1 cellular context compared by ENCODE assay signal in the genomic region with DNA sequence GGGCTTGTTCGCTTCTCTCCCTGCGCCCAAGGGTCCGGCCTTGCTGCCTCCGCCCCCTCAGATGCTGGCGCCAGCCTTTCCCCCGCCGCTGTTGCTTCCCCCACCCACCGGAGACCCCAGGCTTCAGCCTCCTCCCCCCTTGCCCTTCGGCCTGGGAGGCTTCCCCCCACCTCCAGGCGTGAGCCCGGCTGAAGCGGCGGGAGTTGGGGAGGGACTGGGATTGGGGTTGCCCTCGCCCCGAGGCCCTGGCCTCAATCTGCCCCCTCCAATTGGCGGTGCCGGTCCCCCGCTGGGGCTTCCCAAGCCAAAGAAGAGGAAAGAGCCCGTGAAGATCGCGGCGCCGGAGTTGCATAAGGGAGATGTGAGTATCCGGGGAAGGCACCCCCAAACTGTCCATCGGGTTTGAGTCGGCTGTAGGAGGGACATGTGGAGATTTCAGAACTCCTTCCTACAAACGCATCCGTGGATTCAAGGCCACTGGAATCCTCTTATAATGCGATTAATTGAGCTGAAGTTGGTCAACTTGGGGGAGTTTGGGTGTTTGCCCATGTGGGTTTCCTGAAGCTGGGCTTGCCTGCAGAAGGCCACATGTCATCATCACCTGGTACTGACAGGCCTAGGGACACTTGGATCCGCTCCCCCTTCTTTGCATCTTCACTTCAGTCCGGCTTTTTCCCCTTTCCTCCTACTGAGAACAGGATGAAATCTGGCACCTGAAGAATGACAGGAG.
TF ChIP-seq lines count a peak whose summit lies in the region.

No MANE protein-coding gene starts in this region.

TF ChIP-seq in K562, 482 proteins besides CTCF, POLR2A, EP300 and RAD21 (continued from another document and continues in another):
- TF ChIP-seq ZNF41 (CRISPR knock-in tag; conservative IDR thresholded peaks at IDR 0.05) (no peak), ZNF280A (IDR thresholded peaks at IDR 0.05; ENCODE audit: low read depth, partially characterized antibody) (no peak), GTF2A2 (tag; IDR thresholded peaks at IDR 0.05) (no peak), PHB (CRISPR knock-in tag; IDR thresholded peaks at IDR 0.05) (no peak), SMC3 (conservative IDR thresholded peaks at IDR 0.05; ENCODE audit: insufficient read depth, low read depth, low read length) (no peak), ETS2 (tag; IDR thresholded peaks at IDR 0.05; ENCODE audit: borderline replicate concordance, poor library complexity, severe bottlenecking) (no peak), THRAP3 (IDR thresholded peaks at IDR 0.05; ENCODE audit: borderline replicate concordance) (no peak), KLF6 (CRISPR knock-in tag; IDR thresholded peaks at IDR 0.05; ENCODE audit: borderline replicate concordance) (no peak), ZNF165 (CRISPR knock-in tag; IDR thresholded peaks at IDR 0.05; ENCODE audit: borderline replicate concordance) (no peak), STAG1 (CRISPR knock-in tag; IDR thresholded peaks at IDR 0.05; ENCODE audit: borderline replicate concordance) (no peak), XRCC3 (IDR thresholded peaks at IDR 0.05) (no peak), POLR2B (IDR thresholded peaks at IDR 0.05; ENCODE audit: low read depth, partially characterized antibody) (no peak), MCM3 (IDR thresholded peaks at IDR 0.05) (no peak), SREBF1 (IDR thresholded peaks at IDR 0.05; ENCODE audit: borderline replicate concordance, low read depth, low read length) (no peak), RNF219 (CRISPR knock-in tag; IDR thresholded peaks at IDR 0.05) (no peak), ZNF124 (CRISPR knock-in tag; IDR thresholded peaks at IDR 0.05) (no peak), PRMT5 (CRISPR knock-in tag; IDR thresholded peaks at IDR 0.05) (no peak), ZNF780A (CRISPR knock-in tag; IDR thresholded peaks at IDR 0.05) (no peak), TAF15 (IDR thresholded peaks at IDR 0.05; ENCODE audit: low read depth, low read length) (no peak), ZNF282 (CRISPR knock-in tag; IDR thresholded peaks at IDR 0.05) (no peak), DPF2 (IDR thresholded peaks at IDR 0.05) (no peak; the same call in 1 of the 2 replicates), PTBP1 (IDR thresholded peaks at IDR 0.05; ENCODE audit: low read depth, low read length) (no peak), MYC (IDR thresholded peaks at IDR 0.05; ENCODE audit: low read depth, low read length) (0 out of 2 replicates have a peak, but pooled peaks have one; percentile 11), MYC (CRISPR knock-in tag; IDR thresholded peaks at IDR 0.05; ENCODE audit: borderline replicate concordance, low read depth) (0 out of 2 replicates have a peak, but pooled peaks have one; percentile 5), FIP1L1 (IDR thresholded peaks at IDR 0.05; ENCODE audit: low read depth, low read length, poor library complexity, severe bottlenecking) (no peak), GABPB1 (CRISPR knock-in tag; IDR thresholded peaks at IDR 0.05) (no peak), CREB1 (IDR thresholded peaks at IDR 0.05) (no peak), CREB1 (CRISPR knock-in tag; IDR thresholded peaks at IDR 0.05) (0 out of 2 replicates have a peak, but pooled peaks have one; percentile 27), ESRRB (CRISPR knock-in tag; IDR thresholded peaks at IDR 0.05; ENCODE audit: borderline replicate concordance) (no peak), CEBPG (CRISPR knock-in tag; IDR thresholded peaks at IDR 0.05) (peak; percentile 54; the same call in 1 of the 2 replicates), CEBPG (tag; conservative IDR thresholded peaks at IDR 0.05 in 1 of 2, IDR thresholded peaks at IDR 0.05 in 1 of 2) (0 out of 4 replicates have a peak, but pooled peaks of 1 of the 2 experiments have one; percentile 16), KAT8 (IDR thresholded peaks at IDR 0.05; ENCODE audit: low read depth) (no peak), RBM39 (optimal IDR thresholded peaks at IDR 0.05; ENCODE audit: low read depth, low read length) (no peak), ZNF586 (CRISPR knock-in tag; conservative IDR thresholded peaks at IDR 0.05) (no peak), MECOM (CRISPR knock-in tag; IDR thresholded peaks at IDR 0.05) (no peak), FOXA1 (IDR thresholded peaks at IDR 0.05; ENCODE audit: borderline replicate concordance) (no peak)
- TF ChIP-seq, protein P1, sequence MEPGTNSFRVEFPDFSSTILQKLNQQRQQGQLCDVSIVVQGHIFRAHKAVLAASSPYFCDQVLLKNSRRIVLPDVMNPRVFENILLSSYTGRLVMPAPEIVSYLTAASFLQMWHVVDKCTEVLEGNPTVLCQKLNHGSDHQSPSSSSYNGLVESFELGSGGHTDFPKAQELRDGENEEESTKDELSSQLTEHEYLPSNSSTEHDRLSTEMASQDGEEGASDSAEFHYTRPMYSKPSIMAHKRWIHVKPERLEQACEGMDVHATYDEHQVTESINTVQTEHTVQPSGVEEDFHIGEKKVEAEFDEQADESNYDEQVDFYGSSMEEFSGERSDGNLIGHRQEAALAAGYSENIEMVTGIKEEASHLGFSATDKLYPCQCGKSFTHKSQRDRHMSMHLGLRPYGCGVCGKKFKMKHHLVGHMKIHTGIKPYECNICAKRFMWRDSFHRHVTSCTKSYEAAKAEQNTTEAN (CRISPR knock-in tag; IDR thresholded peaks at IDR 0.05) = no peak
- TF ChIP-seq, protein P2, sequence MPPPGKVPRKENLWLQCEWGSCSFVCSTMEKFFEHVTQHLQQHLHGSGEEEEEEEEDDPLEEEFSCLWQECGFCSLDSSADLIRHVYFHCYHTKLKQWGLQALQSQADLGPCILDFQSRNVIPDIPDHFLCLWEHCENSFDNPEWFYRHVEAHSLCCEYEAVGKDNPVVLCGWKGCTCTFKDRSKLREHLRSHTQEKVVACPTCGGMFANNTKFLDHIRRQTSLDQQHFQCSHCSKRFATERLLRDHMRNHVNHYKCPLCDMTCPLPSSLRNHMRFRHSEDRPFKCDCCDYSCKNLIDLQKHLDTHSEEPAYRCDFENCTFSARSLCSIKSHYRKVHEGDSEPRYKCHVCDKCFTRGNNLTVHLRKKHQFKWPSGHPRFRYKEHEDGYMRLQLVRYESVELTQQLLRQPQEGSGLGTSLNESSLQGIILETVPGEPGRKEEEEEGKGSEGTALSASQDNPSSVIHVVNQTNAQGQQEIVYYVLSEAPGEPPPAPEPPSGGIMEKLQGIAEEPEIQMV (tag; conservative IDR thresholded peaks at IDR 0.05; ENCODE audit: low read depth) = no peak
- TF ChIP-seq, protein P3, sequence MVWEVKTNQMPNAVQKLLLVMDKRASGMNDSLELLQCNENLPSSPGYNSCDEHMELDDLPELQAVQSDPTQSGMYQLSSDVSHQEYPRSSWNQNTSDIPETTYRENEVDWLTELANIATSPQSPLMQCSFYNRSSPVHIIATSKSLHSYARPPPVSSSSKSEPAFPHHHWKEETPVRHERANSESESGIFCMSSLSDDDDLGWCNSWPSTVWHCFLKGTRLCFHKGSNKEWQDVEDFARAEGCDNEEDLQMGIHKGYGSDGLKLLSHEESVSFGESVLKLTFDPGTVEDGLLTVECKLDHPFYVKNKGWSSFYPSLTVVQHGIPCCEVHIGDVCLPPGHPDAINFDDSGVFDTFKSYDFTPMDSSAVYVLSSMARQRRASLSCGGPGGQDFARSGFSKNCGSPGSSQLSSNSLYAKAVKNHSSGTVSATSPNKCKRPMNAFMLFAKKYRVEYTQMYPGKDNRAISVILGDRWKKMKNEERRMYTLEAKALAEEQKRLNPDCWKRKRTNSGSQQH (CRISPR knock-in tag; IDR thresholded peaks at IDR 0.05) = no peak
- TF ChIP-seq, protein P4, sequence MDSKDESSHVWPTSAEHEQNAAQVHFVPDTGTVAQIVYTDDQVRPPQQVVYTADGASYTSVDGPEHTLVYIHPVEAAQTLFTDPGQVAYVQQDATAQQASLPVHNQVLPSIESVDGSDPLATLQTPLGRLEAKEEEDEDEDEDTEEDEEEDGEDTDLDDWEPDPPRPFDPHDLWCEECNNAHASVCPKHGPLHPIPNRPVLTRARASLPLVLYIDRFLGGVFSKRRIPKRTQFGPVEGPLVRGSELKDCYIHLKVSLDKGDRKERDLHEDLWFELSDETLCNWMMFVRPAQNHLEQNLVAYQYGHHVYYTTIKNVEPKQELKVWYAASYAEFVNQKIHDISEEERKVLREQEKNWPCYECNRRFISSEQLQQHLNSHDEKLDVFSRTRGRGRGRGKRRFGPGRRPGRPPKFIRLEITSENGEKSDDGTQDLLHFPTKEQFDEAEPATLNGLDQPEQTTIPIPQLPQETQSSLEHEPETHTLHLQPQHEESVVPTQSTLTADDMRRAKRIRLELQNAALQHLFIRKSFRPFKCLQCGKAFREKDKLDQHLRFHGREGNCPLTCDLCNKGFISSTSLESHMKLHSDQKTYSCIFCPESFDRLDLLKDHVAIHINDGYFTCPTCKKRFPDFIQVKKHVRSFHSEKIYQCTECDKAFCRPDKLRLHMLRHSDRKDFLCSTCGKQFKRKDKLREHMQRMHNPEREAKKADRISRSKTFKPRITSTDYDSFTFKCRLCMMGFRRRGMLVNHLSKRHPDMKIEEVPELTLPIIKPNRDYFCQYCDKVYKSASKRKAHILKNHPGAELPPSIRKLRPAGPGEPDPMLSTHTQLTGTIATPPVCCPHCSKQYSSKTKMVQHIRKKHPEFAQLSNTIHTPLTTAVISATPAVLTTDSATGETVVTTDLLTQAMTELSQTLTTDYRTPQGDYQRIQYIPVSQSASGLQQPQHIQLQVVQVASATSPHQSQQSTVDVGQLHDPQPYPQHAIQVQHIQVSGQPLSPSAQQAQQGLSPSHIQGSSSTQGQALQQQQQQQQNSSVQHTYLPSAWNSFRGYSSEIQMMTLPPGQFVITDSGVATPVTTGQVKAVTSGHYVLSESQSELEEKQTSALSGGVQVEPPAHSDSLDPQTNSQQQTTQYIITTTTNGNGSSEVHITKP (IDR thresholded peaks at IDR 0.05; ENCODE audit: partially characterized antibody) = peak; percentile 76
- TF ChIP-seq, protein P5, sequence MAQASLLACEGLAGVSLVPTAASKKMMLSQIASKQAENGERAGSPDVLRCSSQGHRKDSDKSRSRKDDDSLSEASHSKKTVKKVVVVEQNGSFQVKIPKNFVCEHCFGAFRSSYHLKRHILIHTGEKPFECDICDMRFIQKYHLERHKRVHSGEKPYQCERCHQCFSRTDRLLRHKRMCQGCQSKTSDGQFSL (CRISPR knock-in tag; IDR thresholded peaks at IDR 0.05) = no peak
- TF ChIP-seq, protein P5 (tag; IDR thresholded peaks at IDR 0.05) = no peak
- TF ChIP-seq, protein P6, sequence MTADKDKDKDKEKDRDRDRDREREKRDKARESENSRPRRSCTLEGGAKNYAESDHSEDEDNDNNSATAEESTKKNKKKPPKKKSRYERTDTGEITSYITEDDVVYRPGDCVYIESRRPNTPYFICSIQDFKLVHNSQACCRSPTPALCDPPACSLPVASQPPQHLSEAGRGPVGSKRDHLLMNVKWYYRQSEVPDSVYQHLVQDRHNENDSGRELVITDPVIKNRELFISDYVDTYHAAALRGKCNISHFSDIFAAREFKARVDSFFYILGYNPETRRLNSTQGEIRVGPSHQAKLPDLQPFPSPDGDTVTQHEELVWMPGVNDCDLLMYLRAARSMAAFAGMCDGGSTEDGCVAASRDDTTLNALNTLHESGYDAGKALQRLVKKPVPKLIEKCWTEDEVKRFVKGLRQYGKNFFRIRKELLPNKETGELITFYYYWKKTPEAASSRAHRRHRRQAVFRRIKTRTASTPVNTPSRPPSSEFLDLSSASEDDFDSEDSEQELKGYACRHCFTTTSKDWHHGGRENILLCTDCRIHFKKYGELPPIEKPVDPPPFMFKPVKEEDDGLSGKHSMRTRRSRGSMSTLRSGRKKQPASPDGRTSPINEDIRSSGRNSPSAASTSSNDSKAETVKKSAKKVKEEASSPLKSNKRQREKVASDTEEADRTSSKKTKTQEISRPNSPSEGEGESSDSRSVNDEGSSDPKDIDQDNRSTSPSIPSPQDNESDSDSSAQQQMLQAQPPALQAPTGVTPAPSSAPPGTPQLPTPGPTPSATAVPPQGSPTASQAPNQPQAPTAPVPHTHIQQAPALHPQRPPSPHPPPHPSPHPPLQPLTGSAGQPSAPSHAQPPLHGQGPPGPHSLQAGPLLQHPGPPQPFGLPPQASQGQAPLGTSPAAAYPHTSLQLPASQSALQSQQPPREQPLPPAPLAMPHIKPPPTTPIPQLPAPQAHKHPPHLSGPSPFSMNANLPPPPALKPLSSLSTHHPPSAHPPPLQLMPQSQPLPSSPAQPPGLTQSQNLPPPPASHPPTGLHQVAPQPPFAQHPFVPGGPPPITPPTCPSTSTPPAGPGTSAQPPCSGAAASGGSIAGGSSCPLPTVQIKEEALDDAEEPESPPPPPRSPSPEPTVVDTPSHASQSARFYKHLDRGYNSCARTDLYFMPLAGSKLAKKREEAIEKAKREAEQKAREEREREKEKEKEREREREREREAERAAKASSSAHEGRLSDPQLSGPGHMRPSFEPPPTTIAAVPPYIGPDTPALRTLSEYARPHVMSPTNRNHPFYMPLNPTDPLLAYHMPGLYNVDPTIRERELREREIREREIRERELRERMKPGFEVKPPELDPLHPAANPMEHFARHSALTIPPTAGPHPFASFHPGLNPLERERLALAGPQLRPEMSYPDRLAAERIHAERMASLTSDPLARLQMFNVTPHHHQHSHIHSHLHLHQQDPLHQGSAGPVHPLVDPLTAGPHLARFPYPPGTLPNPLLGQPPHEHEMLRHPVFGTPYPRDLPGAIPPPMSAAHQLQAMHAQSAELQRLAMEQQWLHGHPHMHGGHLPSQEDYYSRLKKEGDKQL (CRISPR knock-in tag; IDR thresholded peaks at IDR 0.05; ENCODE audit: borderline replicate concordance) = 0 out of 2 replicates have a peak, but pooled peaks have one; percentile 42
